Comparison of ENCODE assay signal across 30 cellular contexts in the genomic region with DNA sequence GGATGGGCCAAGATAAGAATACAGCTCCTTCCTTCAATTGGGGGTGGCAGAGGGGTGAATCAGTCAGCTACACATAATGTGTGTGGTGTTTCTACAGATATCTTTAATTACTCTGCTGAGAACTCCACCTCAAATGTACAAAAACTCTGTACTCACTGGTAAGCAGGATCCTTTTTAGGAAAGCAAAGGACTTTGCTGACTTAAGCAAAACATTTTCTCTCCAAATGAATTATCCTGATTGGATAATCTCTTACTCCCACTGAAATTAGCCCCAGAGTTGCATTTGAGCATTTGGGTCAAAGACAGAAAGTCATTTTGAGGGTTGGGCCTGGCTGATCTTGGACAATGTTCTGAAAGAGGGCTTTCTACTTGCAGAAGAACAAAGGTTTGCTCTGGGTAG. TPM values are rescaled to one million over a fixed set of nuclear protein-coding genes. Genes with fewer than 3 reads are reported as not detected.
"Had no signal": no experiment of that assay in that cellular context is flagged by ENCODE, and none has a peak within 500 bp of the region (broad histone marks: within the 10 kb centered on the region; RNA-seq: fewer than 3 reads in every experiment).

No MANE protein-coding gene starts in this region.

- DNase-seq: colonic mucosa; cortex of kidney; effector CD8-positive, alpha-beta T cell; effector memory CD8-positive, alpha-beta T cell; endodermal cell; erythroblast; esophagus squamous epithelium; foreskin fibroblast; foreskin melanocyte; gastrocnemius medialis; glutamatergic neuron; head of caudate nucleus; heart right ventricle; hippocampal formation; left cardiac atrium; left lung; left ventricle myocardium superior; lower lobe of right lung; mesenchymal stem cell; mucosa of descending colon had no signal

- H3K27me3 ChIP-seq: colonic mucosa had no signal

- H3K4me1 ChIP-seq: colonic mucosa, esophagus squamous epithelium, gastrocnemius medialis, heart right ventricle, left lung, lower lobe of right lung had no signal

- FAIRE-seq: endometrium, islet of Langerhans, keratinocyte had no signal

- ATAC-seq: effector memory CD8-positive, alpha-beta T cell; esophagus mucosa; gastrocnemius medialis; heart right ventricle; left cardiac atrium; left lung; left ventricle myocardium superior; lower lobe of right lung; mucosa of descending colon had no signal

- H3K9me3 ChIP-seq: colonic mucosa, esophagus squamous epithelium, gastrocnemius medialis, left lung, mucosa of descending colon had no signal

- H3K27ac ChIP-seq: colonic mucosa, epithelial cell of prostate, esophagus squamous epithelium, gastrocnemius medialis, heart right ventricle, left lung, lower lobe of right lung had no signal

- H3K4me3 ChIP-seq: colonic mucosa, esophagus squamous epithelium, gastrocnemius medialis, heart right ventricle, left lung, lower lobe of right lung, mucosa of descending colon had no signal

- H3K36me3 ChIP-seq: colonic mucosa, esophagus squamous epithelium, gastrocnemius medialis, heart right ventricle, left lung, lower lobe of right lung had no signal

RNA-seq across cellular contexts. Expression of gene HLA-G, which starts 13.4 kb away (rescaled TPM):
- total RNA-seq: dermis microvascular lymphatic vessel endothelial cell, gastrocnemius medialis, glomerular endothelial cell, left ventricle myocardium superior, lung microvascular endothelial cell, mesenteric fat pad, myocyte had no signal
